In genomic region chr9:20835364-20836286, GRCh38 we compare ENCODE assay signal across 11 cellular contexts.
DNase-seq lines count a peak whose midpoint lies in the region; ATAC-seq, FAIRE-seq and TF ChIP-seq lines count a peak whose summit lies in the region.
"Had no signal": no experiment of that assay in that cellular context is flagged by ENCODE, and none has a peak within 500 bp of the region (broad histone marks: within the 10 kb centered on the region; RNA-seq: fewer than 3 reads in every experiment).

No MANE protein-coding gene starts in this region.

- H3K27me3 ChIP-seq in GM12878 (replicated peaks in 1 of 2; ENCODE audit: control insufficient read depth in 2 of 2, insufficient read depth in 2 of 2, low read length in 1 of 2) (no peaks in the 10 kb centered on the region), HepG2 (ENCODE audit: control insufficient read depth in 1 of 2, insufficient read depth in 2 of 2, low read length in 2 of 2) (no peaks in the 10 kb centered on the region)
- H3K27me3 ChIP-seq: BLaER1 treated with 17β-estradiol and CSF1 and Interleukin-3, amounts not matched to agents 10 nM and 100 nM had no signal

- no peak overlapping the region for H3K9ac ChIP-seq in GM12878 (ENCODE audit: control insufficient read depth, insufficient read depth, low read length)
- no peak overlapping the region for H3K9ac ChIP-seq in HepG2 (ENCODE audit: insufficient read depth, low read depth, low read length)
- H3K9ac ChIP-seq: BLaER1 treated with 17β-estradiol and CSF1 and Interleukin-3, amounts not matched to agents 10 nM and 100 nM had no signal

- intact Hi-C loops in GM12878 (cut with micrococcal nuclease; ENCODE audit: unreplicated experiment): no loop called here
- intact Hi-C loops in HepG2 (cut with micrococcal nuclease; ENCODE audit: unreplicated experiment): loop anchor here (2.0 to 5.0 kb wide), 2 partner anchors 153 to 213 kb away; partner anchors contain the start of genes FOCAD and MLLT3

- no peak for FAIRE-seq in GM12878 (lab: Jason Lieb, UNC)
- FAIRE-seq in HepG2 (lab: Jason Lieb, UNC): peak; percentile 65

- 98% methylated on average over 6 of the region's 6 CpGs for WGBS in GM12878 (ENCODE audit: insufficient coverage, insufficient replicate concordance, low lambda C conversion rate, missing lambda C conversion rate)
- 10% methylated on average over 6 of the region's 6 CpGs for WGBS in HepG2 (ENCODE audit: low lambda C conversion rate)

- RAD21 ChIA-PET in GM12878 (lab: Charles Lee; ENCODE audit: unreplicated experiment): no interaction called here

- BruUV-seq in GM12878 (replicated peaks; lab: Mats Ljungman, UMichigan) (no TSS peak), HepG2 (replicated peaks; lab: Mats Ljungman, UMichigan) (no TSS peak)

- H3K4me2 ChIP-seq in GM12878 (ENCODE audit: control insufficient read depth, insufficient read depth) (no peak overlapping the region), HepG2 (ENCODE audit: low read depth, low read length) (peak overlapping the region; percentile 53)
- H3K4me2 ChIP-seq: BLaER1 treated with 17β-estradiol and CSF1 and Interleukin-3, amounts not matched to agents 10 nM and 100 nM had no signal

- TF ChIP-seq CTCF in AG10803 (conservative IDR thresholded peaks at IDR 0.05; ENCODE audit: low read length) (no peak), GM12878 (IDR thresholded peaks at IDR 0.05 in 2 of 3, conservative IDR thresholded peaks at IDR 0.05 in 1 of 3; ENCODE audit: control insufficient read depth in 2 of 3, extremely low read depth in 1 of 3, insufficient read depth in 1 of 3, low read depth in 3 of 3, low read length in 3 of 3) (no peak), HepG2 (CRISPR knock-in tag; IDR thresholded peaks at IDR 0.05) (no peak)

- SMC1A ChIA-PET in GM12878 (lab: Charles Lee; ENCODE audit: uncharacterized antibody, unreplicated experiment): no interaction called here

- H3K79me2 ChIP-seq in GM12878 (ENCODE audit: control insufficient read depth, insufficient read depth, low read length) (no peaks in the 10 kb centered on the region), HepG2 (ENCODE audit: insufficient read depth, low read length) (no peaks in the 10 kb centered on the region)

- TF ChIP-seq RAD21 in GM12878 (IDR thresholded peaks at IDR 0.05; ENCODE audit: insufficient read depth, low read depth, low read length) (no peak), HepG2 (CRISPR knock-in tag; IDR thresholded peaks at IDR 0.05) (no peak)

- peaks cover 0 to 3% (median 0%) of the 10 kb centered on the region in 3 donors for H3K27me3 Mint-ChIP-seq in immature natural killer cell (ENCODE audit: low read depth in 3 of 3)

- DNase-seq in AG10803 (ENCODE audit: low read depth) (peak; percentile 24), HuH-7.5 (ENCODE audit: low spot score) (peak; percentile 2), GM12878 (ENCODE audit: low read depth, low spot score) (no peak), HepG2 (ENCODE audit: low spot score) (peak; percentile 85), NCI-H1694 treated with DMSO at 0.1 percent for 48 hours (lab: John Stamatoyannopoulos, UW) (no peak), immature natural killer cell (no peak)
- DNase-seq: activated T-cell treated with anti-CD3 and anti-CD28 coated beads, Interleukin-2, amount 50 U/mL, for 4 hours had no signal

- CTCF ChIA-PET in GM12878 (lab: Yijun Ruan, JAX) (no interaction called here), HepG2 (lab: Yijun Ruan, JAX; ENCODE audit: low intra/inter-chr PET ratio, low total read pairs) (no interaction called here)

- no peaks in the 10 kb centered on the region for H3K9me3 Mint-ChIP-seq in immature natural killer cell
- H3K9me3 Mint-ChIP-seq: activated T-cell treated with anti-CD3 and anti-CD28 coated beads, Interleukin-2, amount 50 U/mL, for 4 hours had no signal

- POLR2A ChIA-PET in GM12878 (lab: Charles Lee): no interaction called here
- POLR2A ChIA-PET in HepG2 (lab: Yijun Ruan, JAX): interaction anchor here (1.4 kb wide), 1 partner anchor 151 kb away, joined by 5 read pairs; the partner anchor contains the start of gene FOCAD

- peaks cover 1 to 6% of the 10 kb centered on the region in 2 experiments; a peak in 3 of 4 replicates for H3K36me3 ChIP-seq in GM12878 (ENCODE audit: control insufficient read depth in 2 of 2, insufficient read depth in 2 of 2, low read length in 1 of 2)
- 0 out of 5 replicates have a peak, but pooled peaks cover 0 to 3% of the 10 kb centered on the region in 2 experiments for H3K36me3 ChIP-seq in HepG2 (replicated peaks in 1 of 2; ENCODE audit: control insufficient read depth in 1 of 2, insufficient read depth in 2 of 2, low read length in 2 of 2)
- H3K36me3 ChIP-seq: prostate gland had no signal

- H3K9me3 ChIP-seq in GM12878 (replicated peaks; ENCODE audit: control insufficient read depth, insufficient read depth, low read length): no peaks in the 10 kb centered on the region; the same call in 2 of the 3 replicates
- H3K9me3 ChIP-seq in HepG2 (ENCODE audit: low read length): no peaks in the 10 kb centered on the region
- H3K9me3 ChIP-seq: BLaER1 treated with 17β-estradiol and CSF1 and Interleukin-3, amounts not matched to agents 10 nM and 100 nM; prostate gland had no signal

- no peaks in the 10 kb centered on the region for H3K4me1 Mint-ChIP-seq in immature natural killer cell

- no peak overlapping the region for H3K27ac Mint-ChIP-seq in immature natural killer cell

- in situ Hi-C loops in GM12878 (cut with MboI): no loop called here
- in situ Hi-C loops in HepG2 (cut with HindIII; ENCODE audit: extremely low pct_ligation_motif_present, low pct_unique_long_range_greater_than_20kb): no loop called here

- TF ChIP-seq EP300 in GM12878 (IDR thresholded peaks at IDR 0.05; ENCODE audit: borderline replicate concordance in 1 of 2, control insufficient read depth in 1 of 2, low read depth in 2 of 2, low read length in 2 of 2) (no peak), HepG2 (IDR thresholded peaks at IDR 0.05; ENCODE audit: low read depth in 2 of 2, low read length in 2 of 2) (peak; percentile 40 to 84; a peak in 2 of 4 replicates), HepG2 (CRISPR knock-in tag; IDR thresholded peaks at IDR 0.05; ENCODE audit: borderline replicate concordance) (peak; percentile 75; the same call in 1 of the 2 replicates)

- no peak overlapping the region for H3K4me3 Mint-ChIP-seq in immature natural killer cell
- H3K4me3 Mint-ChIP-seq: activated T-cell treated with anti-CD3 and anti-CD28 coated beads, Interleukin-2, amount 50 U/mL, for 4 hours had no signal

- H3K4me1 ChIP-seq in GM12878 (ENCODE audit: control insufficient read depth, insufficient read depth, low read length) (no peaks in the 10 kb centered on the region), HepG2 (ENCODE audit: insufficient read depth, low read length) (peaks cover 18% of the 10 kb centered on the region)
- H3K4me1 ChIP-seq: BLaER1 treated with 17β-estradiol and CSF1 and Interleukin-3, amounts not matched to agents 10 nM and 100 nM; prostate gland had no signal

- H4K20me1 ChIP-seq in GM12878 (ENCODE audit: control insufficient read depth, insufficient read depth) (no peaks in the 10 kb centered on the region), HepG2 (ENCODE audit: insufficient read depth, low read length) (no peaks in the 10 kb centered on the region)
- H4K20me1 ChIP-seq: BLaER1 treated with 17β-estradiol and CSF1 and Interleukin-3, amounts not matched to agents 10 nM and 100 nM had no signal

- H3K4me3 ChIP-seq in AG10803 (ENCODE audit: low read length) (no peak overlapping the region), GM12878 (no peak overlapping the region), HepG2 (replicated peaks in 1 of 3; ENCODE audit: insufficient read depth in 1 of 3, low read depth in 2 of 3, low read length in 3 of 3) (no peak overlapping the region)
- H3K4me3 ChIP-seq: BLaER1 treated with 17β-estradiol and CSF1 and Interleukin-3, amounts not matched to agents 10 nM and 100 nM; prostate gland had no signal

- H3K27ac ChIP-seq in GM12878 (ENCODE audit: control insufficient read depth, insufficient read depth): no peak overlapping the region
- H3K27ac ChIP-seq in HepG2 (ENCODE audit: extremely low read length, insufficient read depth, low read length): peak overlapping the region; percentile 21
- H3K27ac ChIP-seq: BLaER1 treated with 17β-estradiol and CSF1 and Interleukin-3, amounts not matched to agents 10 nM and 100 nM; prostate gland had no signal

- H3K36me3 Mint-ChIP-seq in immature natural killer cell: peaks cover 3 to 12% (median 7%) of the 10 kb centered on the region in 3 donors

- no peak for TF ChIP-seq POLR2A in GM12878 (IDR thresholded peaks at IDR 0.05; ENCODE audit: low read depth, low read length)
- no peak for TF ChIP-seq POLR2A in HepG2 (IDR thresholded peaks at IDR 0.05; ENCODE audit: insufficient read depth in 1 of 2, low read depth in 2 of 2, low read length in 2 of 2)

- H2AFZ ChIP-seq in GM12878 (ENCODE audit: control insufficient read depth, low read depth, low read length) (no peak overlapping the region), HepG2 (ENCODE audit: low read length) (no peak overlapping the region)

- peak; percentile 52; the same call in 2 of the 3 replicates for ATAC-seq in GM12878
- peak; percentile 93 for ATAC-seq in HepG2
- ATAC-seq in HG03196 (IDR thresholded peaks at IDR 0.05; ENCODE audit: unreplicated experiment): no peak
- ATAC-seq in HG02884 (IDR thresholded peaks at IDR 0.05; ENCODE audit: unreplicated experiment): no peak
- ATAC-seq: activated T-cell treated with anti-CD3 and anti-CD28 coated beads, Interleukin-2, amount 50 U/mL, for 4 hours had no signal

TF ChIP-seq in GM12878, 131 proteins besides CTCF, POLR2A, EP300 and RAD21:
- TF ChIP-seq JUNB (IDR thresholded peaks at IDR 0.05) (peak; percentile 47), GATAD2B (conservative IDR thresholded peaks at IDR 0.05; ENCODE audit: low read depth) (no peak), RUNX3 (IDR thresholded peaks at IDR 0.05; ENCODE audit: low read length) (peak; percentile 36; the same call in 1 of the 2 replicates)

TF ChIP-seq in HepG2, 621 proteins besides CTCF, POLR2A, EP300 and RAD21 (continues in another document):
- no peak for TF ChIP-seq TFDP1 (CRISPR knock-in tag; IDR thresholded peaks at IDR 0.05; ENCODE audit: borderline replicate concordance)

Comparison
In these comparisons a context has a peak if more than half of its experiments do, and no peak if none do; other contexts are left out.
1. DNase-seq: peak in AG10803 (single experiment), HuH-7.5 (single experiment) and HepG2 (single experiment); none in GM12878 (single experiment), NCI-H1694 treated with DMSO at 0.1 percent for 48 hours (single experiment) and immature natural killer cell (0 of 3).
2. ATAC-seq: peak in GM12878 (single experiment) and HepG2 (single experiment); none in HG03196 (single experiment) and HG02884 (single experiment).